ENCODE assay signal across 8 cellular contexts in the genomic region with DNA sequence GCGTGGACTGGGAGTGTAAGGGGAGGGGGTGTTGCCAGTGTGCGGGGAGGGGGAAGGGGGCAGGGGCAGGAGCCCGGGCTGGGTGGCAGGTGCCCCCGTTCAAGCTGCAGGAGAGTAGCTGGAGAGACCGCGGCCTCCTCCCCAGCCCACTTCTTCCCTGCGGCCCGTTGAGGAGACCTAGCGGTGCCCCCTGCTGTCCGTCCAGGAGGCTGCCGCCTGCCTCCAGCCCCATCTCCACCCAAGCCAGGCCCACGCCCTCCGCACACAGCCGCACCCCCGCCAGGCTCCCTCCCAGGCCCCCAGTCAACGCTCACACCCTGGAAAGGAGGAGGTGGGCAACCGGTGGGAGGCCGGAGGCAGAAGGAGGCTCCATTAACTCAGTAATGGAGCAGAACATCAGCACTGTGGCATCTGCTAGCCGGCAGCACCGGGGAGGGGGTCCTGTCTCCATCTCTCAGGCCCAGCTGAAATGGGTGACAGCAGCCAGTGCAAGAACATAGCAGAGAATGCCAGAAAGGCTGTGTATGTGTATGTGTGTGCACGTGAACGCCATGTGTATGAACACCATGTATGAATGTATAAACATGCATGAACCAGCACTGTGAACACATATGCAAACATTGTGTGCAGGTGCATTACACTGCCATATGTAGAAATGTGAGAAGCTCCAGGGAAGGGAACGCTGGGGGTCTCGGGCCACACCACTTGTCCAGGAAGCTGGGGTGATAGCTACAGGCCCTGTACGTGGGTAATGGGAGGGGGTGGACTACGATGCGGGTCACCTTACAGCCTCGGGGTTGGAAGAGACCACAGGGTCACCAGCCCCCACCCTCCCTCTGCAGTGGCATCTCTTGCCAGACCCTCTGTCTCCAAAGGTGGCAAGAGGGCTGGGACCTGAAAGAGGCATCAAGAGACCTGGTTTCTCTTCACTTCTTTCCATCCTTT.
DNase-seq lines count a peak whose midpoint lies in the region; ATAC-seq and TF ChIP-seq lines count a peak whose summit lies in the region.

No MANE protein-coding gene starts in this region.

- H3K9me3 ChIP-seq in WERI-Rb-1 (ENCODE audit: severe bottlenecking) = no peaks in the 10 kb centered on the region

- H3K27me3 ChIP-seq in WERI-Rb-1 (ENCODE audit: insufficient read depth, low read depth, severe bottlenecking) = no peaks in the 10 kb centered on the region

- H3K4me3 ChIP-seq in WERI-Rb-1 (ENCODE audit: low read depth, low read length) = no peak overlapping the region

- DNase-seq in CMK (ENCODE audit: low read depth) (peak; percentile 41), NCI-H146 (lab: John Stamatoyannopoulos, UW) (peak; percentile 62), WERI-Rb-1 (peak; percentile 98), left kidney (ENCODE audit: low read depth, low spot score) (peak; percentile 84)
- peak; percentile 38 for DNase-seq in central memory CD4-positive, alpha-beta T cell
- peak; percentile 20 for DNase-seq in stimulated activated CD8-positive, alpha-beta memory T cell treated with anti-CD3 and anti-CD28 coated beads, Interleukin-12 subunit alpha, Interleukin-12 subunit beta, amount 100 ng/mL, for 1 hour (ENCODE audit: low read depth)

- ATAC-seq in GM21576 (IDR thresholded peaks at IDR 0.05; ENCODE audit: unreplicated experiment) (peak; percentile 60), GM21447 (IDR thresholded peaks at IDR 0.05; ENCODE audit: unreplicated experiment) (no peak)

- peak; percentile 99 for TF ChIP-seq CTCF in WERI-Rb-1 (IDR thresholded peaks at IDR 0.05; ENCODE audit: low read depth, low read length)

- no peak overlapping the region for H3K27ac ChIP-seq in WERI-Rb-1

- H3K36me3 ChIP-seq in WERI-Rb-1 = no peaks in the 10 kb centered on the region

Comparison
In these comparisons a context has a peak if more than half of its experiments do, and no peak if none do; other contexts are left out.
1. DNase-seq: peak in every context shown above with its lines; median percentile 98 in WERI-Rb-1; 84 in left kidney; 62 in NCI-H146; 41 in CMK; 38 in central memory CD4-positive, alpha-beta T cell; 20 in stimulated activated CD8-positive, alpha-beta memory T cell treated with anti-CD3 and anti-CD28 coated beads, Interleukin-12 subunit alpha, Interleukin-12 subunit beta, amount 100 ng/mL, for 1 hour.